ENCODE assay signal across 19 cellular contexts in genomic region chr20:61881416-61881815, GRCh38.
DNase-seq lines count a peak whose midpoint lies in the region; ATAC-seq and TF ChIP-seq lines count a peak whose summit lies in the region.
"Had no signal": no experiment of that assay in that cellular context is flagged by ENCODE, and none has a peak within 500 bp of the region (broad histone marks: within the 10 kb centered on the region; RNA-seq: fewer than 3 reads in every experiment).

No MANE protein-coding gene starts in this region.

- H2BK12ac ChIP-seq in H9 (ENCODE audit: insufficient read length, low read depth, low read length): no peak overlapping the region

- H2BK20ac ChIP-seq in H9 (ENCODE audit: low read depth, low read length, poor library complexity, severe bottlenecking): no peak overlapping the region

- H3K23ac ChIP-seq in H9 (ENCODE audit: insufficient read length, low read depth, low read length): no peak overlapping the region

- H3K56ac ChIP-seq in H9 (ENCODE audit: insufficient read length, low read depth, low read length): no peak overlapping the region

- H4K20me1 ChIP-seq in H9 (ENCODE audit: control insufficient read depth, insufficient read depth, insufficient read length): no peaks in the 10 kb centered on the region

- no peak for ATAC-seq in right cardiac atrium
- ATAC-seq in left cardiac atrium: no peak
- ATAC-seq in HG03139 (IDR thresholded peaks at IDR 0.05; ENCODE audit: unreplicated experiment): no peak
- ATAC-seq in GM21423 (IDR thresholded peaks at IDR 0.05; ENCODE audit: unreplicated experiment): no peak
- ATAC-seq: GM12878, K562 had no signal

- no peaks in the 10 kb centered on the region for H3K9me3 Mint-ChIP-seq in H9

- H2BK120ac ChIP-seq in H9 (ENCODE audit: low read depth, low read length, poor library complexity, severe bottlenecking): no peak overlapping the region

- no peaks in the 10 kb centered on the region for H3K79me1 ChIP-seq in H9 (ENCODE audit: insufficient read depth, low read depth, low read length, poor library complexity, severe bottlenecking)

- peak; percentile 5 to 40 (median 26) for DNase-seq in right cardiac atrium
- DNase-seq in left cardiac atrium: no peak
- DNase-seq in H9: no peak
- DNase-seq in astrocyte of the hippocampus (ENCODE audit: low read depth, low spot score): peak; percentile 40
- no peak for DNase-seq in Peyer's patch
- DNase-seq: ACHN; BE2C; Calu3; CD4-positive, alpha-beta memory T cell; DMS53; DND-41; EL; IMR-90 had no signal

- no peak overlapping the region for H2BK15ac ChIP-seq in H9 (ENCODE audit: low read depth, low read length)

- H3K4me3 ChIP-seq in right cardiac atrium (ENCODE audit: low read length) (no peak overlapping the region), Peyer's patch (no peak overlapping the region)
- H3K4me3 ChIP-seq: GM12878, HAP-1, K562 had no signal

- no peaks in the 10 kb centered on the region for H3K9me3 ChIP-seq in right cardiac atrium (ENCODE audit: control insufficient read depth, low read length)
- no peaks in the 10 kb centered on the region for H3K9me3 ChIP-seq in H9 (ENCODE audit: control insufficient read depth, low read depth, low read length)
- no peaks in the 10 kb centered on the region for H3K9me3 ChIP-seq in Peyer's patch
- H3K9me3 ChIP-seq: BE2C, HAP-1 had no signal

- H3T11ph ChIP-seq in H9 (ENCODE audit: low read length): no peak overlapping the region

- peaks cover 27% of the 10 kb centered on the region for H3K27me3 Mint-ChIP-seq in H9 (ENCODE audit: low read depth)

- no peak overlapping the region for H2BK5ac ChIP-seq in H9 (ENCODE audit: insufficient read length, low read length)

- no peak overlapping the region for H3K27ac ChIP-seq in right cardiac atrium (ENCODE audit: low read length)
- H3K27ac ChIP-seq in H9 (ENCODE audit: insufficient read length, low read depth, low read length): no peak overlapping the region
- no peak overlapping the region for H3K27ac ChIP-seq in Peyer's patch

- peaks cover 2 to 9% of the 10 kb centered on the region in 2 experiments; a peak in 3 of 4 replicates for H3K4me1 Mint-ChIP-seq in H9
- H3K4me1 Mint-ChIP-seq: CD14-positive monocyte; CD4-positive, alpha-beta memory T cell had no signal

- no peak overlapping the region for H3K27ac Mint-ChIP-seq in H9
- H3K27ac Mint-ChIP-seq: CD4-positive, alpha-beta memory T cell had no signal

- no peak overlapping the region for H4K5ac ChIP-seq in H9 (ENCODE audit: insufficient read length, low read depth, low read length)

- TF ChIP-seq CTCF in H9 (conservative IDR thresholded peaks at IDR 0.05) (no peak), Peyer's patch (IDR thresholded peaks at IDR 0.05) (no peak)

- H3K4me2 ChIP-seq in H9 (ENCODE audit: insufficient read depth, insufficient read length, low read length): no peak overlapping the region

- no peak overlapping the region for H4K8ac ChIP-seq in H9 (replicated peaks; ENCODE audit: insufficient read length, low read depth, low read length)

- H3K36me3 ChIP-seq in Peyer's patch: no peaks in the 10 kb centered on the region
- H3K36me3 ChIP-seq: BE2C, HAP-1 had no signal

- H3K36me3 Mint-ChIP-seq in H9 (ENCODE audit: insufficient read depth in 1 of 3, low read depth in 3 of 3): no peaks in the 10 kb centered on the region
- H3K36me3 Mint-ChIP-seq: CD14-positive monocyte; CD4-positive, alpha-beta memory T cell had no signal

- no peaks in the 10 kb centered on the region for H3K27me3 ChIP-seq in right cardiac atrium (ENCODE audit: control insufficient read depth, insufficient read depth)
- H3K27me3 ChIP-seq in H9 (ENCODE audit: insufficient read depth, low read length): peaks cover 2% of the 10 kb centered on the region; the same call in 1 of the 2 replicates
- no peaks in the 10 kb centered on the region for H3K27me3 ChIP-seq in Peyer's patch

- intact Hi-C loops in right cardiac atrium (cut with DNase I) (no loop called here), left cardiac atrium (cut with DNase I) (no loop called here)

- WGBS in right cardiac atrium: 67% methylated on average over 19 of the region's 19 CpGs
- WGBS in H9 (ENCODE audit: extremely low coverage, insufficient read length, low lambda C conversion rate): no CpG with 5 or more reads among the region's 19 CpGs

- H3K4ac ChIP-seq in H9 (ENCODE audit: low read depth, low read length): no peak overlapping the region

- H2AK5ac ChIP-seq in H9 (ENCODE audit: insufficient read length, low read length): no peak overlapping the region

- H3K14ac ChIP-seq in H9 (ENCODE audit: insufficient read depth, low read length): no peak overlapping the region

- no peak overlapping the region for H4K91ac ChIP-seq in H9 (ENCODE audit: insufficient read length, low read depth, low read length)

- no peaks in the 10 kb centered on the region for H3K79me2 ChIP-seq in H9 (ENCODE audit: insufficient read depth, low read length)

- H3K4me3 Mint-ChIP-seq in H9: no peak overlapping the region
- H3K4me3 Mint-ChIP-seq: CD14-positive monocyte; CD4-positive, alpha-beta memory T cell had no signal

- no peak overlapping the region for H2AFZ ChIP-seq in H9 (ENCODE audit: low read length)

- H3K4me1 ChIP-seq in right cardiac atrium (ENCODE audit: control insufficient read depth, insufficient read depth, low read length): no peaks in the 10 kb centered on the region
- no peaks in the 10 kb centered on the region for H3K4me1 ChIP-seq in H9 (ENCODE audit: insufficient read depth, low read length)
- no peaks in the 10 kb centered on the region for H3K4me1 ChIP-seq in Peyer's patch
- H3K4me1 ChIP-seq: BE2C, HAP-1 had no signal

- no peak for TF ChIP-seq POLR2A in Peyer's patch (IDR thresholded peaks at IDR 0.05)

- H3K9ac ChIP-seq in H9 (ENCODE audit: extremely low read depth, insufficient read length, low read length): no peak overlapping the region

- H3K18ac ChIP-seq in H9 (ENCODE audit: insufficient read length, low read depth, low read length): peak overlapping the region; percentile 2

- no peaks in the 10 kb centered on the region for H3K23me2 ChIP-seq in H9 (ENCODE audit: insufficient read length, low read depth, low read length, poor library complexity, severe bottlenecking)

Comparison
In these comparisons a context has a peak if more than half of its experiments do, and no peak if none do; other contexts are left out.
1. DNase-seq: peak in right cardiac atrium (3 of 3) and astrocyte of the hippocampus (single experiment); none in left cardiac atrium (single experiment), H9 (single experiment) and Peyer's patch (0 of 3).